In genomic region chr22:42324566-42324965, GRCh38 we compare ENCODE assay signal across 1 cellular context.
A peak's percentile ranks its signal among the peaks of the same experiment; 100 is the strongest.
TF ChIP-seq lines count a peak whose summit lies in the region.

No MANE protein-coding gene starts in this region.

TF ChIP-seq in GM12878, 131 proteins besides CTCF, POLR2A, EP300 and RAD21 (continued from another document):
- TF ChIP-seq PRDM15 (CRISPR knock-in tag; IDR thresholded peaks at IDR 0.05) (no peak), SPI1 (IDR thresholded peaks at IDR 0.05; ENCODE audit: borderline replicate concordance, insufficient read depth, low read depth, low read length) (no peak), YY1 (IDR thresholded peaks at IDR 0.05; ENCODE audit: low read depth, low read length) (no peak), MEF2B (IDR thresholded peaks at IDR 0.05; ENCODE audit: partially characterized antibody, poor library complexity, severe bottlenecking) (peak; percentile 43)
